In the genomic region with DNA sequence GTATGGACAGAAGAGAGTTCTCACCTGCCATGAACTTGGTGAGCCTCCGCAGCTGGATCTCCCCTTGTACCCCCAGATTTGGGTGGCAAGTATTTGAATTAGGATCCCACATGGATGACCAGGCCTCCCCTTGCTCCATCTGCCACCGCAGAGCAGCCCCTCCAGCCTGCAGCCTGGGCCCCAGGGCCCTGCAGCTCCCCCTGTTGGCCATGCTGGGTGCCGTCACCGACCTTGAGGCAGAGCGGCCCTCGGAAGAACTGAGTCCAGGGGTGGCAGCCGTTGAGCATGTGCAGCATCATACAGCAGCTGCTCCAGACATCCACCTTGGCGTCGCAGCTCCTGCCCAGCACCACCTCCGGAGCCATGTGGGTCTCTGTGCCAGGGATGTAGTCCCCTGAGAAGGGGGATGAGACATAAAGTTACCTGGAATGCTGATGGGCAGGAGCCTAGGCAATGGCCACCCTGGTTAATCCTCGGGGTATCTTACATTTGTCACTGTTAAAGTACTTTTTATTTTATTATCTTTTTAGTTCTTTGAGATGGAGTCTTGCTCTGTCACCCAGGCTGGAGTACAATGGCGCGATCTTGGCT, we compare ENCODE assay signal across 1 cellular context.
TF ChIP-seq lines count a peak whose summit lies in the region.

No MANE protein-coding gene starts in this region.

TF ChIP-seq in HepG2, 621 proteins besides CTCF, POLR2A, EP300 and RAD21 (continues in another document):
- 0 out of 2 replicates have a peak, but pooled peaks have one; percentile 28 for TF ChIP-seq ZBTB38 (CRISPR knock-in tag; IDR thresholded peaks at IDR 0.05)
- no peak for TF ChIP-seq ZNF343 (CRISPR knock-in tag; IDR thresholded peaks at IDR 0.05)
- TF ChIP-seq ZBTB3 (CRISPR knock-in tag; IDR thresholded peaks at IDR 0.05; ENCODE audit: borderline replicate concordance, low read depth): no peak
- TF ChIP-seq, protein P1, sequence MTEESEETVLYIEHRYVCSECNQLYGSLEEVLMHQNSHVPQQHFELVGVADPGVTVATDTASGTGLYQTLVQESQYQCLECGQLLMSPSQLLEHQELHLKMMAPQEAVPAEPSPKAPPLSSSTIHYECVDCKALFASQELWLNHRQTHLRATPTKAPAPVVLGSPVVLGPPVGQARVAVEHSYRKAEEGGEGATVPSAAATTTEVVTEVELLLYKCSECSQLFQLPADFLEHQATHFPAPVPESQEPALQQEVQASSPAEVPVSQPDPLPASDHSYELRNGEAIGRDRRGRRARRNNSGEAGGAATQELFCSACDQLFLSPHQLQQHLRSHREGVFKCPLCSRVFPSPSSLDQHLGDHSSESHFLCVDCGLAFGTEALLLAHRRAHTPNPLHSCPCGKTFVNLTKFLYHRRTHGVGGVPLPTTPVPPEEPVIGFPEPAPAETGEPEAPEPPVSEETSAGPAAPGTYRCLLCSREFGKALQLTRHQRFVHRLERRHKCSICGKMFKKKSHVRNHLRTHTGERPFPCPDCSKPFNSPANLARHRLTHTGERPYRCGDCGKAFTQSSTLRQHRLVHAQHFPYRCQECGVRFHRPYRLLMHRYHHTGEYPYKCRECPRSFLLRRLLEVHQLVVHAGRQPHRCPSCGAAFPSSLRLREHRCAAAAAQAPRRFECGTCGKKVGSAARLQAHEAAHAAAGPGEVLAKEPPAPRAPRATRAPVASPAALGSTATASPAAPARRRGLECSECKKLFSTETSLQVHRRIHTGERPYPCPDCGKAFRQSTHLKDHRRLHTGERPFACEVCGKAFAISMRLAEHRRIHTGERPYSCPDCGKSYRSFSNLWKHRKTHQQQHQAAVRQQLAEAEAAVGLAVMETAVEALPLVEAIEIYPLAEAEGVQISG (CRISPR knock-in tag; IDR thresholded peaks at IDR 0.05): no peak
- TF ChIP-seq SRSF1 (optimal IDR thresholded peaks at IDR 0.05; ENCODE audit: low read depth, low read length): no peak
- TF ChIP-seq ZNF629 (CRISPR knock-in tag; conservative IDR thresholded peaks at IDR 0.05): no peak
- TF ChIP-seq, protein P2, sequence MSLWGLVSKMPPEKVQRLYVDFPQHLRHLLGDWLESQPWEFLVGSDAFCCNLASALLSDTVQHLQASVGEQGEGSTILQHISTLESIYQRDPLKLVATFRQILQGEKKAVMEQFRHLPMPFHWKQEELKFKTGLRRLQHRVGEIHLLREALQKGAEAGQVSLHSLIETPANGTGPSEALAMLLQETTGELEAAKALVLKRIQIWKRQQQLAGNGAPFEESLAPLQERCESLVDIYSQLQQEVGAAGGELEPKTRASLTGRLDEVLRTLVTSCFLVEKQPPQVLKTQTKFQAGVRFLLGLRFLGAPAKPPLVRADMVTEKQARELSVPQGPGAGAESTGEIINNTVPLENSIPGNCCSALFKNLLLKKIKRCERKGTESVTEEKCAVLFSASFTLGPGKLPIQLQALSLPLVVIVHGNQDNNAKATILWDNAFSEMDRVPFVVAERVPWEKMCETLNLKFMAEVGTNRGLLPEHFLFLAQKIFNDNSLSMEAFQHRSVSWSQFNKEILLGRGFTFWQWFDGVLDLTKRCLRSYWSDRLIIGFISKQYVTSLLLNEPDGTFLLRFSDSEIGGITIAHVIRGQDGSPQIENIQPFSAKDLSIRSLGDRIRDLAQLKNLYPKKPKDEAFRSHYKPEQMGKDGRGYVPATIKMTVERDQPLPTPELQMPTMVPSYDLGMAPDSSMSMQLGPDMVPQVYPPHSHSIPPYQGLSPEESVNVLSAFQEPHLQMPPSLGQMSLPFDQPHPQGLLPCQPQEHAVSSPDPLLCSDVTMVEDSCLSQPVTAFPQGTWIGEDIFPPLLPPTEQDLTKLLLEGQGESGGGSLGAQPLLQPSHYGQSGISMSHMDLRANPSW (CRISPR knock-in tag; IDR thresholded peaks at IDR 0.05; ENCODE audit: borderline replicate concordance): no peak
- TF ChIP-seq ZNF143 (CRISPR knock-in tag; IDR thresholded peaks at IDR 0.05): no peak
- TF ChIP-seq PCBP1 (IDR thresholded peaks at IDR 0.05; ENCODE audit: borderline replicate concordance, low read depth, low read length): no peak
- TF ChIP-seq DPF2 (CRISPR knock-in tag; IDR thresholded peaks at IDR 0.05; ENCODE audit: borderline replicate concordance, low read depth): no peak
- TF ChIP-seq ZNF776 (CRISPR knock-in tag; IDR thresholded peaks at IDR 0.05): no peak
- TF ChIP-seq, protein P3, sequence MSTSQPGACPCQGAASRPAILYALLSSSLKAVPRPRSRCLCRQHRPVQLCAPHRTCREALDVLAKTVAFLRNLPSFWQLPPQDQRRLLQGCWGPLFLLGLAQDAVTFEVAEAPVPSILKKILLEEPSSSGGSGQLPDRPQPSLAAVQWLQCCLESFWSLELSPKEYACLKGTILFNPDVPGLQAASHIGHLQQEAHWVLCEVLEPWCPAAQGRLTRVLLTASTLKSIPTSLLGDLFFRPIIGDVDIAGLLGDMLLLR (CRISPR knock-in tag; IDR thresholded peaks at IDR 0.05): 0 out of 2 replicates have a peak, but pooled peaks have one; percentile 17
- no peak for TF ChIP-seq ZSCAN21 (CRISPR knock-in tag; IDR thresholded peaks at IDR 0.05; ENCODE audit: borderline replicate concordance)
- TF ChIP-seq, protein P4, sequence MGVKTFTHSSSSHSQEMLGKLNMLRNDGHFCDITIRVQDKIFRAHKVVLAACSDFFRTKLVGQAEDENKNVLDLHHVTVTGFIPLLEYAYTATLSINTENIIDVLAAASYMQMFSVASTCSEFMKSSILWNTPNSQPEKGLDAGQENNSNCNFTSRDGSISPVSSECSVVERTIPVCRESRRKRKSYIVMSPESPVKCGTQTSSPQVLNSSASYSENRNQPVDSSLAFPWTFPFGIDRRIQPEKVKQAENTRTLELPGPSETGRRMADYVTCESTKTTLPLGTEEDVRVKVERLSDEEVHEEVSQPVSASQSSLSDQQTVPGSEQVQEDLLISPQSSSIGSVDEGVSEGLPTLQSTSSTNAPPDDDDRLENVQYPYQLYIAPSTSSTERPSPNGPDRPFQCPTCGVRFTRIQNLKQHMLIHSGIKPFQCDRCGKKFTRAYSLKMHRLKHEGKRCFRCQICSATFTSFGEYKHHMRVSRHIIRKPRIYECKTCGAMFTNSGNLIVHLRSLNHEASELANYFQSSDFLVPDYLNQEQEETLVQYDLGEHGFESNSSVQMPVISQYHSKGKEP (CRISPR knock-in tag; IDR thresholded peaks at IDR 0.05): no peak
- peak; percentile 46; the same call in 1 of the 2 replicates for TF ChIP-seq STAG1 (CRISPR knock-in tag; IDR thresholded peaks at IDR 0.05)
- TF ChIP-seq, protein P5, sequence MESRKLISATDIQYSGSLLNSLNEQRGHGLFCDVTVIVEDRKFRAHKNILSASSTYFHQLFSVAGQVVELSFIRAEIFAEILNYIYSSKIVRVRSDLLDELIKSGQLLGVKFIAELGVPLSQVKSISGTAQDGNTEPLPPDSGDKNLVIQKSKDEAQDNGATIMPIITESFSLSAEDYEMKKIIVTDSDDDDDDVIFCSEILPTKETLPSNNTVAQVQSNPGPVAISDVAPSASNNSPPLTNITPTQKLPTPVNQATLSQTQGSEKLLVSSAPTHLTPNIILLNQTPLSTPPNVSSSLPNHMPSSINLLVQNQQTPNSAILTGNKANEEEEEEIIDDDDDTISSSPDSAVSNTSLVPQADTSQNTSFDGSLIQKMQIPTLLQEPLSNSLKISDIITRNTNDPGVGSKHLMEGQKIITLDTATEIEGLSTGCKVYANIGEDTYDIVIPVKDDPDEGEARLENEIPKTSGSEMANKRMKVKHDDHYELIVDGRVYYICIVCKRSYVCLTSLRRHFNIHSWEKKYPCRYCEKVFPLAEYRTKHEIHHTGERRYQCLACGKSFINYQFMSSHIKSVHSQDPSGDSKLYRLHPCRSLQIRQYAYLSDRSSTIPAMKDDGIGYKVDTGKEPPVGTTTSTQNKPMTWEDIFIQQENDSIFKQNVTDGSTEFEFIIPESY (CRISPR knock-in tag; IDR thresholded peaks at IDR 0.05): peak; percentile 79
- TF ChIP-seq, protein P6, sequence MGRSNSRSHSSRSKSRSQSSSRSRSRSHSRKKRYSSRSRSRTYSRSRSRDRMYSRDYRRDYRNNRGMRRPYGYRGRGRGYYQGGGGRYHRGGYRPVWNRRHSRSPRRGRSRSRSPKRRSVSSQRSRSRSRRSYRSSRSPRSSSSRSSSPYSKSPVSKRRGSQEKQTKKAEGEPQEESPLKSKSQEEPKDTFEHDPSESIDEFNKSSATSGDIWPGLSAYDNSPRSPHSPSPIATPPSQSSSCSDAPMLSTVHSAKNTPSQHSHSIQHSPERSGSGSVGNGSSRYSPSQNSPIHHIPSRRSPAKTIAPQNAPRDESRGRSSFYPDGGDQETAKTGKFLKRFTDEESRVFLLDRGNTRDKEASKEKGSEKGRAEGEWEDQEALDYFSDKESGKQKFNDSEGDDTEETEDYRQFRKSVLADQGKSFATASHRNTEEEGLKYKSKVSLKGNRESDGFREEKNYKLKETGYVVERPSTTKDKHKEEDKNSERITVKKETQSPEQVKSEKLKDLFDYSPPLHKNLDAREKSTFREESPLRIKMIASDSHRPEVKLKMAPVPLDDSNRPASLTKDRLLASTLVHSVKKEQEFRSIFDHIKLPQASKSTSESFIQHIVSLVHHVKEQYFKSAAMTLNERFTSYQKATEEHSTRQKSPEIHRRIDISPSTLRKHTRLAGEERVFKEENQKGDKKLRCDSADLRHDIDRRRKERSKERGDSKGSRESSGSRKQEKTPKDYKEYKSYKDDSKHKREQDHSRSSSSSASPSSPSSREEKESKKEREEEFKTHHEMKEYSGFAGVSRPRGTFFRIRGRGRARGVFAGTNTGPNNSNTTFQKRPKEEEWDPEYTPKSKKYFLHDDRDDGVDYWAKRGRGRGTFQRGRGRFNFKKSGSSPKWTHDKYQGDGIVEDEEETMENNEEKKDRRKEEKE (IDR thresholded peaks at IDR 0.05): no peak
- TF ChIP-seq, protein P7, sequence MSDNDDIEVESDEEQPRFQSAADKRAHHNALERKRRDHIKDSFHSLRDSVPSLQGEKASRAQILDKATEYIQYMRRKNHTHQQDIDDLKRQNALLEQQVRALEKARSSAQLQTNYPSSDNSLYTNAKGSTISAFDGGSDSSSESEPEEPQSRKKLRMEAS (IDR thresholded peaks at IDR 0.05): no peak; the same call in 1 of the 2 replicates
- TF ChIP-seq, protein P8, sequence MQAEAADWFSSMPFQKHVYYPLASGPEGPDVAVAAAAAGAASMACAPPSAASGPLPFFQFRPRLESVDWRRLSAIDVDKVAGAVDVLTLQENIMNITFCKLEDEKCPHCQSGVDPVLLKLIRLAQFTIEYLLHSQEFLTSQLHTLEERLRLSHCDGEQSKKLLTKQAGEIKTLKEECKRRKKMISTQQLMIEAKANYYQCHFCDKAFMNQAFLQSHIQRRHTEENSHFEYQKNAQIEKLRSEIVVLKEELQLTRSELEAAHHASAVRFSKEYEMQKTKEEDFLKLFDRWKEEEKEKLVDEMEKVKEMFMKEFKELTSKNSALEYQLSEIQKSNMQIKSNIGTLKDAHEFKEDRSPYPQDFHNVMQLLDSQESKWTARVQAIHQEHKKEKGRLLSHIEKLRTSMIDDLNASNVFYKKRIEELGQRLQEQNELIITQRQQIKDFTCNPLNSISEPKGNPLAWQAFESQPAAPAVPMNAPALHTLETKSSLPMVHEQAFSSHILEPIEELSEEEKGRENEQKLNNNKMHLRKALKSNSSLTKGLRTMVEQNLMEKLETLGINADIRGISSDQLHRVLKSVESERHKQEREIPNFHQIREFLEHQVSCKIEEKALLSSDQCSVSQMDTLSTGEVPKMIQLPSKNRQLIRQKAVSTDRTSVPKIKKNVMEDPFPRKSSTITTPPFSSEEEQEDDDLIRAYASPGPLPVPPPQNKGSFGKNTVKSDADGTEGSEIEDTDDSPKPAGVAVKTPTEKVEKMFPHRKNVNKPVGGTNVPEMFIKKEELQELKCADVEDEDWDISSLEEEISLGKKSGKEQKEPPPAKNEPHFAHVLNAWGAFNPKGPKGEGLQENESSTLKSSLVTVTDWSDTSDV (CRISPR knock-in tag; IDR thresholded peaks at IDR 0.05): 0 out of 2 replicates have a peak, but pooled peaks have one; percentile 13
- no peak for TF ChIP-seq ELF3 (CRISPR knock-in tag; IDR thresholded peaks at IDR 0.05)
- TF ChIP-seq, protein P9, sequence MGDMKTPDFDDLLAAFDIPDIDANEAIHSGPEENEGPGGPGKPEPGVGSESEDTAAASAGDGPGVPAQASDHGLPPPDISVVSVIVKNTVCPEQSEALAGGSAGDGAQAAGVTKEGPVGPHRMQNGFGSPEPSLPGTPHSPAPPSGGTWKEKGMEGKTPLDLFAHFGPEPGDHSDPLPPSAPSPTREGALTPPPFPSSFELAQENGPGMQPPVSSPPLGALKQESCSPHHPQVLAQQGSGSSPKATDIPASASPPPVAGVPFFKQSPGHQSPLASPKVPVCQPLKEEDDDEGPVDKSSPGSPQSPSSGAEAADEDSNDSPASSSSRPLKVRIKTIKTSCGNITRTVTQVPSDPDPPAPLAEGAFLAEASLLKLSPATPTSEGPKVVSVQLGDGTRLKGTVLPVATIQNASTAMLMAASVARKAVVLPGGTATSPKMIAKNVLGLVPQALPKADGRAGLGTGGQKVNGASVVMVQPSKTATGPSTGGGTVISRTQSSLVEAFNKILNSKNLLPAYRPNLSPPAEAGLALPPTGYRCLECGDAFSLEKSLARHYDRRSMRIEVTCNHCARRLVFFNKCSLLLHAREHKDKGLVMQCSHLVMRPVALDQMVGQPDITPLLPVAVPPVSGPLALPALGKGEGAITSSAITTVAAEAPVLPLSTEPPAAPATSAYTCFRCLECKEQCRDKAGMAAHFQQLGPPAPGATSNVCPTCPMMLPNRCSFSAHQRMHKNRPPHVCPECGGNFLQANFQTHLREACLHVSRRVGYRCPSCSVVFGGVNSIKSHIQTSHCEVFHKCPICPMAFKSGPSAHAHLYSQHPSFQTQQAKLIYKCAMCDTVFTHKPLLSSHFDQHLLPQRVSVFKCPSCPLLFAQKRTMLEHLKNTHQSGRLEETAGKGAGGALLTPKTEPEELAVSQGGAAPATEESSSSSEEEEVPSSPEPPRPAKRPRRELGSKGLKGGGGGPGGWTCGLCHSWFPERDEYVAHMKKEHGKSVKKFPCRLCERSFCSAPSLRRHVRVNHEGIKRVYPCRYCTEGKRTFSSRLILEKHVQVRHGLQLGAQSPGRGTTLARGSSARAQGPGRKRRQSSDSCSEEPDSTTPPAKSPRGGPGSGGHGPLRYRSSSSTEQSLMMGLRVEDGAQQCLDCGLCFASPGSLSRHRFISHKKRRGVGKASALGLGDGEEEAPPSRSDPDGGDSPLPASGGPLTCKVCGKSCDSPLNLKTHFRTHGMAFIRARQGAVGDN (CRISPR knock-in tag; IDR thresholded peaks at IDR 0.05): peak; percentile 40; the same call in 1 of the 2 replicates
- TF ChIP-seq, protein P10, sequence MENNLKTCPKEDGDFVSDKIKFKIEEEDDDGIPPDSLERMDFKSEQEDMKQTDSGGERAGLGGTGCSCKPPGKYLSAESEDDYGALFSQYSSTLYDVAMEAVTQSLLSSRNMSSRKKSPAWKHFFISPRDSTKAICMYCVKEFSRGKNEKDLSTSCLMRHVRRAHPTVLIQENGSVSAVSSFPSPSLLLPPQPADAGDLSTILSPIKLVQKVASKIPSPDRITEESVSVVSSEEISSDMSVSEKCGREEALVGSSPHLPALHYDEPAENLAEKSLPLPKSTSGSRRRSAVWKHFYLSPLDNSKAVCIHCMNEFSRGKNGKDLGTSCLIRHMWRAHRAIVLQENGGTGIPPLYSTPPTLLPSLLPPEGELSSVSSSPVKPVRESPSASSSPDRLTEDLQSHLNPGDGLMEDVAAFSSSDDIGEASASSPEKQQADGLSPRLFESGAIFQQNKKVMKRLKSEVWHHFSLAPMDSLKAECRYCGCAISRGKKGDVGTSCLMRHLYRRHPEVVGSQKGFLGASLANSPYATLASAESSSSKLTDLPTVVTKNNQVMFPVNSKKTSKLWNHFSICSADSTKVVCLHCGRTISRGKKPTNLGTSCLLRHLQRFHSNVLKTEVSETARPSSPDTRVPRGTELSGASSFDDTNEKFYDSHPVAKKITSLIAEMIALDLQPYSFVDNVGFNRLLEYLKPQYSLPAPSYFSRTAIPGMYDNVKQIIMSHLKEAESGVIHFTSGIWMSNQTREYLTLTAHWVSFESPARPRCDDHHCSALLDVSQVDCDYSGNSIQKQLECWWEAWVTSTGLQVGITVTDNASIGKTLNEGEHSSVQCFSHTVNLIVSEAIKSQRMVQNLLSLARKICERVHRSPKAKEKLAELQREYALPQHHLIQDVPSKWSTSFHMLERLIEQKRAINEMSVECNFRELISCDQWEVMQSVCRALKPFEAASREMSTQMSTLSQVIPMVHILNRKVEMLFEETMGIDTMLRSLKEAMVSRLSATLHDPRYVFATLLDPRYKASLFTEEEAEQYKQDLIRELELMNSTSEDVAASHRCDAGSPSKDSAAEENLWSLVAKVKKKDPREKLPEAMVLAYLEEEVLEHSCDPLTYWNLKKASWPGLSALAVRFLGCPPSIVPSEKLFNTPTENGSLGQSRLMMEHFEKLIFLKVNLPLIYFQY (CRISPR knock-in tag; IDR thresholded peaks at IDR 0.05; ENCODE audit: borderline replicate concordance): no peak
